In genomic region chr13:36030670-36031331, GRCh38 we compare ENCODE assay signal across 1 cellular context.
A peak's percentile ranks its signal among the peaks of the same experiment; 100 is the strongest.
TF ChIP-seq lines count a peak whose summit lies in the region.

No MANE protein-coding gene starts in this region.

TF ChIP-seq in SK-N-SH treated with all-trans-retinoic acid at 6 μM for 48 hours, 23 proteins besides CTCF, POLR2A, EP300 and RAD21 (continued from another document):
- peak; percentile 89 for TF ChIP-seq CREB5 (CRISPR knock-in tag; IDR thresholded peaks at IDR 0.05; ENCODE audit: low read depth)
- 0 out of 2 replicates have a peak, but pooled peaks have one; percentile 63 for TF ChIP-seq SNAI2 (CRISPR knock-in tag; IDR thresholded peaks at IDR 0.05)
- TF ChIP-seq, protein P1, sequence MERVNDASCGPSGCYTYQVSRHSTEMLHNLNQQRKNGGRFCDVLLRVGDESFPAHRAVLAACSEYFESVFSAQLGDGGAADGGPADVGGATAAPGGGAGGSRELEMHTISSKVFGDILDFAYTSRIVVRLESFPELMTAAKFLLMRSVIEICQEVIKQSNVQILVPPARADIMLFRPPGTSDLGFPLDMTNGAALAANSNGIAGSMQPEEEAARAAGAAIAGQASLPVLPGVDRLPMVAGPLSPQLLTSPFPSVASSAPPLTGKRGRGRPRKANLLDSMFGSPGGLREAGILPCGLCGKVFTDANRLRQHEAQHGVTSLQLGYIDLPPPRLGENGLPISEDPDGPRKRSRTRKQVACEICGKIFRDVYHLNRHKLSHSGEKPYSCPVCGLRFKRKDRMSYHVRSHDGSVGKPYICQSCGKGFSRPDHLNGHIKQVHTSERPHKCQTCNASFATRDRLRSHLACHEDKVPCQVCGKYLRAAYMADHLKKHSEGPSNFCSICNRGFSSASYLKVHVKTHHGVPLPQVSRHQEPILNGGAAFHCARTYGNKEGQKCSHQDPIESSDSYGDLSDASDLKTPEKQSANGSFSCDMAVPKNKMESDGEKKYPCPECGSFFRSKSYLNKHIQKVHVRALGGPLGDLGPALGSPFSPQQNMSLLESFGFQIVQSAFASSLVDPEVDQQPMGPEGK (CRISPR knock-in tag; IDR thresholded peaks at IDR 0.05; ENCODE audit: borderline replicate concordance): peak; percentile 74; the same call in 1 of the 2 replicates
